Comparison of ENCODE assay signal across 28 cellular contexts in genomic region chr12:43978546-43978945, GRCh38.
"Had no signal": no experiment of that assay in that cellular context is flagged by ENCODE, and none has a peak within 500 bp of the region (broad histone marks: within the 10 kb centered on the region; RNA-seq: fewer than 3 reads in every experiment).

No MANE protein-coding gene starts in this region.

- H3K4me2 ChIP-seq: SK-N-SH had no signal

- H3K4me1 ChIP-seq: adrenal gland, Peyer's patch, SJSA1 had no signal

- H3K9me3 ChIP-seq: adrenal gland, Peyer's patch, SJSA1, SK-N-SH had no signal

- H3K36me3 ChIP-seq: adrenal gland, Peyer's patch, SJSA1 had no signal

- DNase-seq: activated B cell treated with CpG ODN at 0.5 μM for 24 hours; activated CD4-positive, alpha-beta memory T cell treated with anti-CD3 and anti-CD28 coated beads for 36 hours; activated CD4-positive, alpha-beta T cell treated with anti-CD3 and anti-CD28 coated beads for 4 hours; activated CD4-positive, alpha-beta T cell treated with anti-CD3 and anti-CD28 coated beads, Interleukin-2, amount 50 U/mL, for 1 hour; activated CD4-positive, CD25-positive, alpha-beta regulatory T cell treated with anti-CD3 and anti-CD28 coated beads, Interleukin-2, amount 50 U/mL, for 72 hours; activated CD8-positive, alpha-beta memory T cell treated with anti-CD3 and anti-CD28 coated beads, Interleukin-2, amount 50 U/mL, for 4 hours; activated gamma-delta T cell treated with Interleukin-2 at 50 U/mL for 16 hours; activated naive CD4-positive, alpha-beta T cell treated with anti-CD3 and anti-CD28 coated beads for 36 hours; activated T-cell treated with anti-CD3 and anti-CD28 coated beads for 4 hours; activated T-cell treated with anti-CD3 and anti-CD28 coated beads, Interleukin-2, amount 50 U/mL, for 4 hours; adrenal gland; anterior cingulate cortex; central memory CD4-positive, alpha-beta T cell; Karpas-422; NCI-H1105; NCI-H1417 treated with DMSO at 0.1 percent for 48 hours; NCI-H1694; NCI-H1930; NCI-H345; NCI-H524 treated with DMSO at 0.1 percent for 48 hours; PC-3; Peyer's patch; RPMI8226; SHP77 treated with DMSO at 0.1 percent for 48 hours; SK-N-SH had no signal

- ATAC-seq: activated naive CD4-positive, alpha-beta T cell treated with anti-CD3 and anti-CD28 coated beads, Interleukin-2, amount 50 U/mL, for 72 hours; activated T-cell treated with anti-CD3 and anti-CD28 coated beads, Interleukin-2, amount 50 U/mL, for 4 hours; PC-3 had no signal

- H3K4me3 ChIP-seq: adrenal gland, Peyer's patch, SJSA1 had no signal

- H3K27me3 ChIP-seq: adrenal gland, Peyer's patch, SJSA1 had no signal

- H3K27ac ChIP-seq: adrenal gland, Peyer's patch, SJSA1, VCaP had no signal

- H3K9ac ChIP-seq: SK-N-SH had no signal
